ENCODE assay signal across 29 cellular contexts in genomic region chr16:29947897-29948296, GRCh38. TPM values are rescaled to one million over a fixed set of nuclear protein-coding genes. Genes with fewer than 3 reads are reported as not detected.
"Had no signal": no experiment of that assay in that cellular context is flagged by ENCODE, and none has a peak within 500 bp of the region (broad histone marks: within the 10 kb centered on the region; RNA-seq: fewer than 3 reads in every experiment).

No MANE protein-coding gene starts in this region.

- H3K27me3 ChIP-seq: stomach, suprapubic skin, testis, thyroid gland, tibial nerve, transverse colon, upper lobe of left lung, upper lobe of right lung, uterus, vagina had no signal

- H3K4me3 Mint-ChIP-seq: stimulated activated effector memory CD8-positive, alpha-beta T cell treated with anti-CD3 and anti-CD28 coated beads, Interleukin-12 subunit alpha, Interleukin-12 subunit beta, amount 100 ng/mL, for 72 hours; stimulated activated memory B cell treated with anti-CD40 and anti-IgM and Interleukin-4, amounts not matched to agents 10 μg/mL and 1 μg/mL and 100 μg/mL, for 72 hours; stimulated activated naive B cell treated with anti-CD40 and anti-IgM and Interleukin-4, amounts not matched to agents 10 μg/mL and 1 μg/mL and 100 μg/mL, for 72 hours; stimulated activated naive CD8-positive, alpha-beta T cell treated with anti-CD3 and anti-CD28 coated beads, Interleukin-15, amount 100 ng/mL, for 72 hours; stimulated activated naive CD8-positive, alpha-beta T cell treated with anti-CD3 and anti-CD28 coated beads, Interleukin-15, Interleukin-2, amounts not matched to agents 100 ng/mL and 50 ng/mL, for 24 hours; type B pancreatic cell had no signal

- H3K9me3 ChIP-seq: stomach, suprapubic skin, testis, thoracic aorta, thyroid gland, tibial artery, tibial nerve, transverse colon, upper lobe of left lung, upper lobe of right lung, uterus, vagina had no signal

- H3K27ac Mint-ChIP-seq: stimulated activated effector memory CD8-positive, alpha-beta T cell treated with anti-CD3 and anti-CD28 coated beads, Interleukin-12 subunit alpha, Interleukin-12 subunit beta, amount 100 ng/mL, for 72 hours; stimulated activated memory B cell treated with anti-CD40 and anti-IgM and Interleukin-4, amounts not matched to agents 10 μg/mL and 1 μg/mL and 100 μg/mL, for 72 hours; stimulated activated naive B cell treated with anti-CD40 and anti-IgM and Interleukin-4, amounts not matched to agents 10 μg/mL and 1 μg/mL and 100 μg/mL, for 72 hours; stimulated activated naive CD8-positive, alpha-beta T cell treated with anti-CD3 and anti-CD28 coated beads, Interleukin-15, amount 100 ng/mL, for 72 hours; stimulated activated naive CD8-positive, alpha-beta T cell treated with anti-CD3 and anti-CD28 coated beads, Interleukin-15, Interleukin-2, amounts not matched to agents 100 ng/mL and 50 ng/mL, for 24 hours; type B pancreatic cell had no signal

- H3K36me3 ChIP-seq: stomach, suprapubic skin, thoracic aorta, thyroid gland, tibial artery, tibial nerve, transverse colon, upper lobe of left lung, upper lobe of right lung, uterus, vagina had no signal

- H3K4me1 Mint-ChIP-seq: stimulated activated effector memory CD8-positive, alpha-beta T cell treated with anti-CD3 and anti-CD28 coated beads, Interleukin-12 subunit alpha, Interleukin-12 subunit beta, amount 100 ng/mL, for 72 hours; stimulated activated memory B cell treated with anti-CD40 and anti-IgM and Interleukin-4, amounts not matched to agents 10 μg/mL and 1 μg/mL and 100 μg/mL, for 72 hours; stimulated activated naive B cell treated with anti-CD40 and anti-IgM and Interleukin-4, amounts not matched to agents 10 μg/mL and 1 μg/mL and 100 μg/mL, for 72 hours; stimulated activated naive CD8-positive, alpha-beta T cell treated with anti-CD3 and anti-CD28 coated beads, Interleukin-15, amount 100 ng/mL, for 72 hours had no signal

- H3K4me1 ChIP-seq: thyroid gland, tibial artery, upper lobe of right lung, uterus had no signal

- H3K9me3 Mint-ChIP-seq: stimulated activated naive CD8-positive, alpha-beta T cell treated with anti-CD3 and anti-CD28 coated beads, Interleukin-15, Interleukin-2, amounts not matched to agents 100 ng/mL and 50 ng/mL, for 24 hours; type B pancreatic cell had no signal

- H3K27ac ChIP-seq: stomach, suprapubic skin, testis, thoracic aorta, thyroid gland, tibial artery, tibial nerve, transverse colon, upper lobe of left lung, upper lobe of right lung, uterus, vagina had no signal

- DNase-seq: stimulated activated CD4-positive, alpha-beta T cell treated with anti-CD3 and anti-CD28 coated beads, Interleukin-2, amount 100 ng/mL, for 48 hours; stimulated activated CD4-positive, alpha-beta T cell treated with anti-CD3 and anti-CD28 coated beads, Interleukin-4, amount 100 ng/mL, for 1 hour; stimulated activated CD4-positive, alpha-beta T cell treated with anti-CD3 and anti-CD28 coated beads, Interleukin-4, amount 100 ng/mL, for 24 hours; stimulated activated CD4-positive, alpha-beta T cell treated with anti-CD3 and anti-CD28 coated beads, Interleukin-4, amount 100 ng/mL, for 4 hours; stimulated activated CD8-positive, alpha-beta memory T cell treated with anti-CD3 and anti-CD28 coated beads, Interleukin-4, amount 100 ng/mL, for 48 hours; stimulated activated naive B cell treated with anti-CD40 and anti-IgM and Interleukin-4, amounts not matched to agents 10 μg/mL and 1 μg/mL and 100 μg/mL, for 72 hours; stimulated activated naive CD4-positive, alpha-beta T cell; stimulated activated naive CD4-positive, alpha-beta T cell treated with Interleukin-2 at 50 U/mL for 16 hours; stimulated activated naive CD8-positive, alpha-beta T cell treated with anti-CD3 and anti-CD28 coated beads, Interleukin-15, amount 100 ng/mL, for 72 hours; stimulated activated naive CD8-positive, alpha-beta T cell treated with anti-CD3 and anti-CD28 coated beads, Interleukin-15, Interleukin-2, amounts not matched to agents 100 U/mL and 50 U/mL, for 24 hours; stomach; substantia nigra; testis; thyroid gland; transverse colon; trophoblast cell; upper lobe of left lung; upper lobe of right lung; uterus had no signal

- H3K4me3 ChIP-seq: stomach, suprapubic skin, testis, thoracic aorta, thyroid gland, tibial artery, tibial nerve, transverse colon, upper lobe of left lung, upper lobe of right lung, uterus, vagina had no signal

- FAIRE-seq: urothelium cell line had no signal

- H3K36me3 Mint-ChIP-seq: stimulated activated effector memory CD8-positive, alpha-beta T cell treated with anti-CD3 and anti-CD28 coated beads, Interleukin-12 subunit alpha, Interleukin-12 subunit beta, amount 100 ng/mL, for 72 hours; stimulated activated naive B cell treated with anti-CD40 and anti-IgM and Interleukin-4, amounts not matched to agents 10 μg/mL and 1 μg/mL and 100 μg/mL, for 72 hours; type B pancreatic cell had no signal

- H3K27me3 Mint-ChIP-seq: stimulated activated naive CD8-positive, alpha-beta T cell treated with anti-CD3 and anti-CD28 coated beads, Interleukin-15, amount 100 ng/mL, for 72 hours; stimulated activated naive CD8-positive, alpha-beta T cell treated with anti-CD3 and anti-CD28 coated beads, Interleukin-15, Interleukin-2, amounts not matched to agents 100 ng/mL and 50 ng/mL, for 24 hours; type B pancreatic cell had no signal

- ATAC-seq: stimulated activated effector memory CD8-positive, alpha-beta T cell treated with anti-CD3 and anti-CD28 coated beads, Interleukin-12 subunit alpha, Interleukin-12 subunit beta, amount 100 ng/mL, for 72 hours; stimulated activated memory B cell treated with anti-CD40 and anti-IgM and Interleukin-4, amounts not matched to agents 10 μg/mL and 1 μg/mL and 100 μg/mL, for 72 hours; stimulated activated naive B cell treated with anti-CD40 and anti-IgM and Interleukin-4, amounts not matched to agents 10 μg/mL and 1 μg/mL and 100 μg/mL, for 72 hours; stimulated activated naive CD8-positive, alpha-beta T cell treated with anti-CD3 and anti-CD28 coated beads, Interleukin-15, amount 100 ng/mL, for 72 hours; stimulated activated naive CD8-positive, alpha-beta T cell treated with anti-CD3 and anti-CD28 coated beads, Interleukin-15, Interleukin-2, amounts not matched to agents 100 U/mL and 50 U/mL, for 24 hours; upper lobe of right lung had no signal

RNA-seq across cellular contexts. Expression of gene ASPHD1, which starts 47.6 kb away (rescaled TPM):
- total RNA-seq: thyroid gland, vagina had no signal
